Comparison of ENCODE assay signal across 21 cellular contexts in genomic region chr6:95693108-95693507, GRCh38.
A peak's percentile ranks its signal among the peaks of the same experiment; 100 is the strongest.
DNase-seq lines count a peak whose midpoint lies in the region; ATAC-seq, FAIRE-seq and TF ChIP-seq lines count a peak whose summit lies in the region.
"Had no signal": no experiment of that assay in that cellular context is flagged by ENCODE, and none has a peak within 500 bp of the region (broad histone marks: within the 10 kb centered on the region; RNA-seq: fewer than 3 reads in every experiment).

No MANE protein-coding gene starts in this region.

- no peaks in the 10 kb centered on the region for H3K36me3 Mint-ChIP-seq in MCF 10A (ENCODE audit: insufficient read depth, unreplicated experiment)
- no peaks in the 10 kb centered on the region for H3K36me3 Mint-ChIP-seq in activated T-cell treated with anti-CD3 and anti-CD28 coated beads, Interleukin-2, amount 50 U/mL, for 72 hours (ENCODE audit: insufficient read depth in 2 of 2)
- H3K36me3 Mint-ChIP-seq: CD14-positive monocyte, type B pancreatic cell had no signal

- no peaks in the 10 kb centered on the region for H3F3A ChIP-seq in PC-3 (ENCODE audit: low read length, unreplicated experiment)

- no peak overlapping the region for H3K9ac ChIP-seq in mammary epithelial cell (ENCODE audit: insufficient read depth, low read length)
- H3K9ac ChIP-seq in PC-3 (ENCODE audit: low read length), result no peak overlapping the region

- H3K36me3 ChIP-seq in mammary epithelial cell (ENCODE audit: insufficient read depth, low read length) (no peaks in the 10 kb centered on the region), PC-3 (ENCODE audit: low read depth, low read length) (no peaks in the 10 kb centered on the region), uterus (no peaks in the 10 kb centered on the region)
- H3K36me3 ChIP-seq: colonic mucosa, gastrocnemius medialis, SJSA1 had no signal

- no peak overlapping the region for H3K4me2 ChIP-seq in mammary epithelial cell (ENCODE audit: insufficient read depth, low read depth, low read length)
- H3K4me2 ChIP-seq in PC-3 (ENCODE audit: low read length), result no peak overlapping the region

- H3K79me2 ChIP-seq in mammary epithelial cell (ENCODE audit: insufficient read depth, low read length) (no peaks in the 10 kb centered on the region), PC-3 (ENCODE audit: low read length) (no peaks in the 10 kb centered on the region)

- H3K27me3 ChIP-seq in mammary epithelial cell (ENCODE audit: insufficient read depth, low read length) (no peaks in the 10 kb centered on the region), PC-3 (ENCODE audit: low read length) (no peaks in the 10 kb centered on the region), uterus (no peaks in the 10 kb centered on the region)
- H3K27me3 ChIP-seq: body of pancreas, colonic mucosa, gastrocnemius medialis, SJSA1 had no signal

- H3K4me3 Mint-ChIP-seq in MCF 10A (ENCODE audit: unreplicated experiment), result no peak overlapping the region
- H3K4me3 Mint-ChIP-seq in activated T-cell treated with anti-CD3 and anti-CD28 coated beads, Interleukin-2, amount 50 U/mL, for 72 hours, result no peak overlapping the region
- H3K4me3 Mint-ChIP-seq: CD14-positive monocyte, type B pancreatic cell had no signal

- no peaks in the 10 kb centered on the region for H3K9me2 ChIP-seq in PC-3 (replicated peaks; ENCODE audit: low read length)

- H2AFZ ChIP-seq in mammary epithelial cell (ENCODE audit: low read depth, low read length) (no peak overlapping the region), PC-3 (ENCODE audit: low read length) (no peak overlapping the region)

- BruUV-seq in MCF 10A (replicated peaks; lab: Mats Ljungman, UMichigan) (no TSS peak), mammary epithelial cell (replicated peaks; lab: Mats Ljungman, UMichigan) (no TSS peak), PC-3 (replicated peaks; lab: Mats Ljungman, UMichigan) (no TSS peak)

- FAIRE-seq in frontal cortex (lab: Jason Lieb, UNC), result no peak
- FAIRE-seq: GM19239 had no signal

- H3K4me3 ChIP-seq in mammary epithelial cell (replicated peaks in 1 of 3; ENCODE audit: insufficient read depth in 1 of 3, low read depth in 2 of 3, low read length in 3 of 3) (no peak overlapping the region), PC-3 (ENCODE audit: low read length) (no peak overlapping the region), uterus (no peak overlapping the region)
- H3K4me3 ChIP-seq: body of pancreas, colonic mucosa, gastrocnemius medialis, SJSA1 had no signal

- DNase-seq in MCF 10A (ENCODE audit: unreplicated experiment), result peak; percentile 35
- no peak for DNase-seq in mammary epithelial cell
- peak; percentile 15 for DNase-seq in PC-3
- peak; percentile 21 for DNase-seq in iPS-NIHi11 (ENCODE audit: low spot score)
- no peak for DNase-seq in uterus
- no peak for DNase-seq in frontal cortex (ENCODE audit: low spot score in 2 of 2)
- DNase-seq in substantia nigra (lab: John Stamatoyannopoulos, UW), result no peak
- DNase-seq in activated T-cell treated with anti-CD3 and anti-CD28 coated beads, Interleukin-2, amount 50 U/mL, for 72 hours, result no peak
- DNase-seq: activated naive CD4-positive, alpha-beta T cell; body of pancreas; colonic mucosa; gastrocnemius medialis; NCI-H2029; NCI-H524 treated with DMSO at 0.1 percent for 48 hours; stimulated activated CD4-positive, alpha-beta T cell treated with anti-CD3 and anti-CD28 coated beads, Interleukin-12 subunit alpha, Interleukin-12 subunit beta, amount 100 ng/mL, for 4 hours; stimulated activated naive CD4-positive, alpha-beta T cell treated with Interleukin-2 at 50 U/mL for 16 hours had no signal

- peaks cover 2% of the 10 kb centered on the region for H4K20me1 ChIP-seq in mammary epithelial cell (ENCODE audit: insufficient read depth, low read length)
- no peaks in the 10 kb centered on the region for H4K20me1 ChIP-seq in PC-3 (ENCODE audit: low read length)

- intact Hi-C loops in MCF 10A (cut with micrococcal nuclease), result no loop called here
- intact Hi-C loops in mammary epithelial cell (cut with micrococcal nuclease), result no loop called here
- intact Hi-C loops in PC-3 (cut with micrococcal nuclease), result no loop called here
- intact Hi-C loops in uterus (cut with DNase I; ENCODE audit: low total_unique reads), result no loop called here

- WGBS in mammary epithelial cell (ENCODE audit: low coverage, missing lambda C conversion rate), result 38% methylated on average over 3 of the region's 3 CpGs

- ATAC-seq in PC-3, result no peak
- no peak for ATAC-seq in activated T-cell treated with anti-CD3 and anti-CD28 coated beads, Interleukin-2, amount 50 U/mL, for 72 hours (replicated peaks in 1 of 2)
- ATAC-seq: body of pancreas, gastrocnemius medialis had no signal

- peaks cover 31% of the 10 kb centered on the region for H3K27me3 Mint-ChIP-seq in MCF 10A (ENCODE audit: insufficient read depth, unreplicated experiment)
- no peaks in the 10 kb centered on the region for H3K27me3 Mint-ChIP-seq in activated T-cell treated with anti-CD3 and anti-CD28 coated beads, Interleukin-2, amount 50 U/mL, for 72 hours (ENCODE audit: low read depth)
- H3K27me3 Mint-ChIP-seq: type B pancreatic cell had no signal

- H3K4me1 ChIP-seq in mammary epithelial cell (ENCODE audit: insufficient read depth, low read length), result no peaks in the 10 kb centered on the region
- H3K4me1 ChIP-seq in PC-3 (ENCODE audit: insufficient read depth, low read length), result no peaks in the 10 kb centered on the region
- H3K4me1 ChIP-seq in uterus, result no peaks in the 10 kb centered on the region
- H3K4me1 ChIP-seq: colonic mucosa, gastrocnemius medialis, SJSA1 had no signal

- dilution Hi-C loops in mammary epithelial cell (cut with HindIII; ENCODE audit: low sequenced_read_pairs), result no loop called here

- H3K27ac ChIP-seq in mammary epithelial cell (ENCODE audit: insufficient read depth, low read depth, low read length), result no peak overlapping the region
- H3K27ac ChIP-seq in PC-3 (ENCODE audit: low read length), result no peak overlapping the region
- no peak overlapping the region for H3K27ac ChIP-seq in uterus
- H3K27ac ChIP-seq in substantia nigra (ENCODE audit: low read depth, low read length, poor library complexity, severe bottlenecking), result no peak overlapping the region
- H3K27ac ChIP-seq: body of pancreas, colonic mucosa, epithelial cell of prostate, gastrocnemius medialis, SJSA1 had no signal

- H3K4me1 Mint-ChIP-seq in MCF 10A (ENCODE audit: insufficient read depth, unreplicated experiment), result peaks cover 8% of the 10 kb centered on the region
- H3K4me1 Mint-ChIP-seq in activated T-cell treated with anti-CD3 and anti-CD28 coated beads, Interleukin-2, amount 50 U/mL, for 72 hours (ENCODE audit: low read depth), result no peaks in the 10 kb centered on the region
- H3K4me1 Mint-ChIP-seq: CD14-positive monocyte had no signal

- CTCF ChIA-PET in MCF 10A (lab: Yijun Ruan, JAX) (interaction anchor here (1.1 kb wide), 1 partner anchor 9 kb away, joined by 7 read pairs; no protein-coding TSS in a partner anchor), mammary epithelial cell (lab: Charles Lee; ENCODE audit: low non-redundant PET) (no interaction called here), PC-3 (lab: Charles Lee) (no interaction called here)

- no peak overlapping the region for H3K27ac Mint-ChIP-seq in MCF 10A (ENCODE audit: low read depth, unreplicated experiment)
- no peak overlapping the region for H3K27ac Mint-ChIP-seq in activated T-cell treated with anti-CD3 and anti-CD28 coated beads, Interleukin-2, amount 50 U/mL, for 72 hours
- H3K27ac Mint-ChIP-seq: CD14-positive monocyte, type B pancreatic cell had no signal

- POLR2A ChIA-PET in MCF 10A (lab: Yijun Ruan, JAX), result interaction anchor here (0.9 kb wide), 1 partner anchor 10 kb away, joined by 3 read pairs; no protein-coding TSS in a partner anchor
- POLR2A ChIA-PET in PC-3 (lab: Charles Lee; ENCODE audit: unreplicated experiment), result no interaction called here

- H3K9me3 ChIP-seq in mammary epithelial cell (replicated peaks; ENCODE audit: insufficient read depth, low read length) (no peaks in the 10 kb centered on the region), PC-3 (ENCODE audit: low read length) (no peaks in the 10 kb centered on the region), uterus (no peaks in the 10 kb centered on the region)
- H3K9me3 ChIP-seq: body of pancreas, colonic mucosa, gastrocnemius medialis, SJSA1 had no signal

- TF ChIP-seq CTCF in MCF 10A (IDR thresholded peaks at IDR 0.05; ENCODE audit: unreplicated experiment) (no peak), mammary epithelial cell (conservative IDR thresholded peaks at IDR 0.05 in 1 of 2, IDR thresholded peaks at IDR 0.05 in 1 of 2; ENCODE audit: extremely low read depth in 1 of 2, insufficient read depth in 1 of 2, low read depth in 1 of 2, low read length in 2 of 2) (no peak), PC-3 (conservative IDR thresholded peaks at IDR 0.05; ENCODE audit: low read depth, low read length) (no peak), uterus (IDR thresholded peaks at IDR 0.05) (no peak)

- in situ Hi-C loops in mammary epithelial cell (cut with MboI; ENCODE audit: low sequenced_read_pairs in 2 of 2), result no loop called here

- TF ChIP-seq POLR2A in uterus (IDR thresholded peaks at IDR 0.05), result no peak

- peaks cover 7% of the 10 kb centered on the region for H3K9me3 Mint-ChIP-seq in MCF 10A (ENCODE audit: unreplicated experiment)
- H3K9me3 Mint-ChIP-seq in activated T-cell treated with anti-CD3 and anti-CD28 coated beads, Interleukin-2, amount 50 U/mL, for 72 hours, result peaks cover 0 to 3% of the 10 kb centered on the region in 2 donors
- H3K9me3 Mint-ChIP-seq: type B pancreatic cell had no signal

Comparison
In these comparisons a context has a peak if more than half of its experiments do, and no peak if none do; other contexts are left out.
1. DNase-seq: peak in MCF 10A (single experiment), PC-3 (single experiment) and iPS-NIHi11 (single experiment); none in mammary epithelial cell (single experiment), uterus (0 of 2), frontal cortex (0 of 2), substantia nigra (0 of 49) and activated T-cell treated with anti-CD3 and anti-CD28 coated beads, Interleukin-2, amount 50 U/mL, for 72 hours (0 of 2).